Comparison of ENCODE assay signal across 21 cellular contexts in genomic region chr10:75350791-75351190, GRCh38. TPM values are rescaled to one million over a fixed set of nuclear protein-coding genes. Genes with fewer than 3 reads are reported as not detected.
DNase-seq lines count a peak whose midpoint lies in the region; ATAC-seq and TF ChIP-seq lines count a peak whose summit lies in the region.
"Had no signal": no experiment of that assay in that cellular context is flagged by ENCODE, and none has a peak within 500 bp of the region (broad histone marks: within the 10 kb centered on the region; RNA-seq: fewer than 3 reads in every experiment).

No MANE protein-coding gene starts in this region.

- H2AK5ac ChIP-seq in IMR-90 (ENCODE audit: low read depth, low read length): peak overlapping the region; percentile 73; the same call in 1 of the 2 replicates

- no peak overlapping the region for H3K4me2 ChIP-seq in IMR-90 (ENCODE audit: low read depth, low read length)
- H3K4me2 ChIP-seq: BLaER1 had no signal

- H4K5ac ChIP-seq in IMR-90 (ENCODE audit: low read depth, low read length): no peak overlapping the region

- peaks cover 10% of the 10 kb centered on the region; the same call in 1 of the 2 replicates for H3K9me1 ChIP-seq in IMR-90 (ENCODE audit: insufficient read depth, low read length)

- no peak for TF ChIP-seq POLR2A in IMR-90 (IDR thresholded peaks at IDR 0.05; ENCODE audit: low read depth, low read length)

- TF ChIP-seq RAD21 in IMR-90 (IDR thresholded peaks at IDR 0.05; ENCODE audit: low read length): peak; percentile 11; the same call in 1 of the 2 replicates

- H3K36me3 ChIP-seq in IMR-90 (ENCODE audit: control insufficient read depth, insufficient read depth, low read length) (no peaks in the 10 kb centered on the region), brain microvascular endothelial cell (replicated peaks) (no peaks in the 10 kb centered on the region)
- H3K36me3 ChIP-seq: BLaER1, heart left ventricle, suprapubic skin had no signal

- intact Hi-C loops in IMR-90 (cut with micrococcal nuclease): no loop called here

- DNase-seq in AG10803 (ENCODE audit: low read depth) (peak; percentile 60), IMR-90 (peak; percentile 80), brain microvascular endothelial cell (peak; percentile 34), iris pigment epithelial cell (ENCODE audit: low read depth) (peak; percentile 52), NCI-H2171 treated with DMSO at 0.1 percent for 48 hours (lab: John Stamatoyannopoulos, UW) (no peak), NCI-H2196 (lab: John Stamatoyannopoulos, UW; ENCODE audit: unreplicated experiment) (no peak)
- no peak for DNase-seq in activated CD8-positive, alpha-beta memory T cell treated with anti-CD3 and anti-CD28 coated beads, Interleukin-2, amount 10 ng/mL, durations not matched to agents 7 days and 5 days
- no peak for DNase-seq in NK-92 treated with Interleukin-12 subunit alpha and Interleukin-12 subunit beta, amount 100 ng/mL, for 24 hours (lab: John Stamatoyannopoulos, UW)
- DNase-seq: activated B cell treated with CpG ODN at 0.5 μM for 24 hours; activated naive CD4-positive, alpha-beta T cell; central memory CD4-positive, alpha-beta T cell; DND-41; heart left ventricle; MV-4-11; naive thymus-derived CD4-positive, alpha-beta T cell; NCI-H2227 treated with DMSO at 0.1 percent for 48 hours; psoas muscle had no signal

- H3K4ac ChIP-seq in IMR-90 (ENCODE audit: low read depth, low read length): peak overlapping the region; percentile 53; the same call in 1 of the 2 replicates

- in situ Hi-C loops in IMR-90 (cut with MboI; ENCODE audit: low sequenced_read_pairs) (no loop called here), brain microvascular endothelial cell (cut with HindIII; ENCODE audit: low pct_ligation_motif_present, low sequenced_read_pairs) (no loop called here)

- H3K27ac Mint-ChIP-seq in activated CD8-positive, alpha-beta memory T cell treated with anti-CD3 and anti-CD28 coated beads, Interleukin-2, amount 10 ng/mL, durations not matched to agents 7 days and 5 days: no peak overlapping the region
- H3K27ac Mint-ChIP-seq: activated B cell treated with CpG ODN at 0.5 μM for 24 hours; endodermal cell; naive thymus-derived CD4-positive, alpha-beta T cell had no signal

- dilution Hi-C loops in IMR-90 (cut with HindIII; ENCODE audit: low sequenced_read_pairs, unreplicated experiment): no loop called here

- H4K91ac ChIP-seq in IMR-90 (ENCODE audit: insufficient read depth, low read depth, low read length): no peak overlapping the region

- no peak overlapping the region for H2AFZ ChIP-seq in IMR-90 (replicated peaks; ENCODE audit: low read length, poor library complexity)

- H3K14ac ChIP-seq in IMR-90 (replicated peaks; ENCODE audit: low read depth, low read length): 0 out of 2 replicates have a peak overlapping the region, but pooled peaks have one; percentile 21

- no peaks in the 10 kb centered on the region for H3K4me1 Mint-ChIP-seq in activated CD8-positive, alpha-beta memory T cell treated with anti-CD3 and anti-CD28 coated beads, Interleukin-2, amount 10 ng/mL, durations not matched to agents 7 days and 5 days
- H3K4me1 Mint-ChIP-seq: activated B cell treated with CpG ODN at 0.5 μM for 24 hours; endodermal cell; naive thymus-derived CD4-positive, alpha-beta T cell had no signal

- no peaks in the 10 kb centered on the region for H3K79me1 ChIP-seq in IMR-90 (ENCODE audit: low read depth in 1 of 2, low read length in 2 of 2)

- H2BK5ac ChIP-seq in IMR-90 (ENCODE audit: low read depth, low read length, poor library complexity, severe bottlenecking): no peak overlapping the region

- H3K4me3 ChIP-seq in AG10803 (ENCODE audit: low read length) (no peak overlapping the region), IMR-90 (ENCODE audit: insufficient read depth, low read depth, low read length) (no peak overlapping the region), brain microvascular endothelial cell (ENCODE audit: low read depth, low read length) (no peak overlapping the region)
- H3K4me3 ChIP-seq: BLaER1, GM12878, heart left ventricle, psoas muscle, suprapubic skin had no signal

- H3K4me1 ChIP-seq in IMR-90 (ENCODE audit: control insufficient read depth, insufficient read depth, low read length): no peaks in the 10 kb centered on the region; the same call in 1 of the 2 replicates
- H3K4me1 ChIP-seq: BLaER1, heart left ventricle, psoas muscle, suprapubic skin had no signal

- H3K27me3 ChIP-seq in IMR-90 (ENCODE audit: control insufficient read depth, insufficient read depth, low read length) (peaks cover 3% of the 10 kb centered on the region), brain microvascular endothelial cell (replicated peaks) (no peaks in the 10 kb centered on the region)
- H3K27me3 ChIP-seq: BLaER1, heart left ventricle, suprapubic skin had no signal

- CTCF ChIA-PET in IMR-90 (lab: Yijun Ruan, JAX): no interaction called here
- CTCF ChIA-PET in activated CD8-positive, alpha-beta memory T cell treated with anti-CD3 and anti-CD28 coated beads, Interleukin-2, amount 10 ng/mL, durations not matched to agents 7 days and 5 days (lab: Charles Lee): no interaction called here

- no CpG with 5 or more reads among the region's 4 CpGs for WGBS in IMR-90 (ENCODE audit: extremely low coverage in 2 of 2, insufficient read length in 1 of 2), 2 experiments

- H3K9me3 ChIP-seq in IMR-90 (ENCODE audit: control insufficient read depth, insufficient read depth, low read length): peaks cover 2% of the 10 kb centered on the region
- H3K9me3 ChIP-seq: psoas muscle had no signal

- H3K9me3 Mint-ChIP-seq in activated CD8-positive, alpha-beta memory T cell treated with anti-CD3 and anti-CD28 coated beads, Interleukin-2, amount 10 ng/mL, durations not matched to agents 7 days and 5 days (ENCODE audit: low read depth): no peaks in the 10 kb centered on the region
- H3K9me3 Mint-ChIP-seq: endodermal cell had no signal

- no peak overlapping the region for H3K56ac ChIP-seq in IMR-90 (ENCODE audit: extremely low read depth, insufficient read depth, low read length)

- H3K27me3 Mint-ChIP-seq in activated CD8-positive, alpha-beta memory T cell treated with anti-CD3 and anti-CD28 coated beads, Interleukin-2, amount 10 ng/mL, durations not matched to agents 7 days and 5 days: no peaks in the 10 kb centered on the region

- H4K8ac ChIP-seq in IMR-90 (ENCODE audit: low read depth in 2 of 2, low read length in 2 of 2): peak overlapping the region in 1 of 2 experiments; percentile 47; a peak in 1 of 4 replicates

- no TSS peak for BruUV-seq in IMR-90 (replicated peaks; lab: Mats Ljungman, UMichigan)

- H3K9ac ChIP-seq in IMR-90 (ENCODE audit: low read depth, low read length): no peak overlapping the region
- H3K9ac ChIP-seq: BLaER1 had no signal

- H4K20me1 ChIP-seq in IMR-90 (ENCODE audit: insufficient read depth, low read length): no peaks in the 10 kb centered on the region
- H4K20me1 ChIP-seq: BLaER1 had no signal

- H3K4me3 Mint-ChIP-seq in activated CD8-positive, alpha-beta memory T cell treated with anti-CD3 and anti-CD28 coated beads, Interleukin-2, amount 10 ng/mL, durations not matched to agents 7 days and 5 days: no peak overlapping the region
- H3K4me3 Mint-ChIP-seq: activated B cell treated with CpG ODN at 0.5 μM for 24 hours; endodermal cell; naive thymus-derived CD4-positive, alpha-beta T cell had no signal

- POLR2A ChIA-PET in IMR-90 (lab: Charles Lee; ENCODE audit: unreplicated experiment): no interaction called here

- no peak overlapping the region; the same call in 1 of the 2 replicates for H2BK120ac ChIP-seq in IMR-90 (ENCODE audit: low read depth, low read length)

- H2AK9ac ChIP-seq in IMR-90 (replicated peaks; ENCODE audit: low read depth, low read length, poor library complexity): no peak overlapping the region

- H2BK20ac ChIP-seq in IMR-90 (ENCODE audit: low read depth, low read length): peak overlapping the region; percentile 55

- no peak overlapping the region for H3K23ac ChIP-seq in IMR-90 (ENCODE audit: low read depth, low read length)

- ATAC-seq in IMR-90 (ENCODE audit: low read depth): peak; percentile 81
- no peak for ATAC-seq in activated CD8-positive, alpha-beta memory T cell treated with anti-CD3 and anti-CD28 coated beads, Interleukin-2, amount 10 ng/mL, durations not matched to agents 7 days and 5 days
- ATAC-seq: GM12878; heart left ventricle; naive thymus-derived CD4-positive, alpha-beta T cell; psoas muscle had no signal

- TF ChIP-seq CTCF in AG10803 (conservative IDR thresholded peaks at IDR 0.05; ENCODE audit: low read length) (peak; percentile 17; the same call in 1 of the 2 replicates), IMR-90 (conservative IDR thresholded peaks at IDR 0.05; ENCODE audit: low read depth, low read length) (peak; percentile 18; the same call in 1 of the 2 replicates), brain microvascular endothelial cell (IDR thresholded peaks at IDR 0.05; ENCODE audit: low read depth, low read length, missing control alignments) (no peak)

- H3K36me3 Mint-ChIP-seq in activated CD8-positive, alpha-beta memory T cell treated with anti-CD3 and anti-CD28 coated beads, Interleukin-2, amount 10 ng/mL, durations not matched to agents 7 days and 5 days: no peaks in the 10 kb centered on the region

- H3K27ac ChIP-seq in IMR-90 (ENCODE audit: insufficient read depth, low read length) (no peak overlapping the region), brain microvascular endothelial cell (no peak overlapping the region)
- H3K27ac ChIP-seq: BLaER1, heart left ventricle, psoas muscle, suprapubic skin had no signal

- no peak overlapping the region for H3K18ac ChIP-seq in IMR-90 (ENCODE audit: low read depth, low read length)

- H2BK15ac ChIP-seq in IMR-90 (ENCODE audit: low read depth, low read length): no peak overlapping the region

TF ChIP-seq in IMR-90, 13 proteins besides CTCF, POLR2A, EP300 and RAD21:
- TF ChIP-seq CEBPB (IDR thresholded peaks at IDR 0.05; ENCODE audit: low read depth, low read length): 0 out of 2 replicates have a peak, but pooled peaks have one; percentile 9
- no peak for TF ChIP-seq RFX5 (IDR thresholded peaks at IDR 0.05; ENCODE audit: low read depth, low read length)

RNA-seq across cellular contexts. Expression of gene ZNF503, which starts 50.8 kb away (rescaled TPM):
- 0.36 and 0.83 TPM in 2 replicates for total RNA-seq in IMR-90 (2012; rRNA removed)
- 5.8 and 7.2 TPM in 2 replicates for polyA plus RNA-seq in IMR-90 (2012; rRNA removed)
- polyA plus RNA-seq in IMR-90 (2012; cell fraction: cytosol; rRNA removed): 9.6 and 16.1 TPM in 2 replicates
- 7.7 and 20.9 TPM in 2 replicates for polyA plus RNA-seq in IMR-90 (2012; cell fraction: nucleus; rRNA removed; ENCODE audit: low replicate concordance)
- under 1 TPM; 0.35 to 0.80 TPM for total RNA-seq in activated CD8-positive, alpha-beta memory T cell treated with anti-CD3 and anti-CD28 coated beads, Interleukin-2, amount 10 ng/mL, durations not matched to agents 7 days and 5 days
- total RNA-seq: activated B cell treated with CpG ODN at 0.5 μM for 24 hours had no signal
- polyA plus RNA-seq: naive thymus-derived CD4-positive, alpha-beta T cell had no signal

Comparison
In these comparisons a context has a peak if more than half of its experiments do, and no peak if none do; other contexts are left out.
1. DNase-seq: peak in AG10803 (single experiment), IMR-90 (single experiment), brain microvascular endothelial cell (single experiment) and iris pigment epithelial cell (single experiment); none in NCI-H2171 treated with DMSO at 0.1 percent for 48 hours (single experiment), activated CD8-positive, alpha-beta memory T cell treated with anti-CD3 and anti-CD28 coated beads, Interleukin-2, amount 10 ng/mL, durations not matched to agents 7 days and 5 days (single experiment), NCI-H2196 (single experiment) and NK-92 treated with Interleukin-12 subunit alpha and Interleukin-12 subunit beta, amount 100 ng/mL, for 24 hours (single experiment).